In genomic region chr3:38638354-38638753, GRCh38 we compare ENCODE assay signal across 28 cellular contexts. TPM values are rescaled to one million over a fixed set of nuclear protein-coding genes. Genes with fewer than 3 reads are reported as not detected.
"Had no signal": no experiment of that assay in that cellular context is flagged by ENCODE, and none has a peak within 500 bp of the region (broad histone marks: within the 10 kb centered on the region; RNA-seq: fewer than 3 reads in every experiment).

No MANE protein-coding gene starts in this region.

- DNase-seq: dermis blood vessel endothelial cell; effector memory CD8-positive, alpha-beta T cell; kidney glomerular epithelial cell; mesenchymal stem cell; mucosa of descending colon; naive B cell; psoas muscle; small intestine; stimulated activated CD4-positive, alpha-beta T cell treated with anti-CD3 and anti-CD28 coated beads, Interleukin-12 subunit alpha, Interleukin-12 subunit beta, amount 100 ng/mL, for 4 hours; stimulated activated CD4-positive, alpha-beta T cell treated with anti-CD3 and anti-CD28 coated beads, Interleukin-1b, Interleukin-23, amount 100 ng/mL, for 48 hours; stimulated activated CD4-positive, alpha-beta T cell treated with anti-CD3 and anti-CD28 coated beads, Interleukin-4, amount 100 ng/mL, for 1 hour; stimulated activated CD8-positive, alpha-beta memory T cell treated with anti-CD3 and anti-CD28 coated beads, Interleukin-4, amount 100 ng/mL, for 48 hours; stimulated activated naive CD4-positive, alpha-beta T cell; stimulated activated naive CD8-positive, alpha-beta T cell treated with anti-CD3 and anti-CD28 coated beads, Interleukin-15, amount 100 ng/mL, for 72 hours; transverse colon; uterus had no signal

- H3K4me3 Mint-ChIP-seq: central memory CD8-positive, alpha-beta T cell; effector memory CD8-positive, alpha-beta T cell; mesothelial cell of epicardium; naive B cell; natural killer cell treated with Interleukin-12 subunit alpha and Interleukin-12 subunit beta and Interleukin-15 and Interleukin-18, amount 100 ng/mL, for 72 hours; neural crest cell; stimulated activated naive CD8-positive, alpha-beta T cell treated with anti-CD3 and anti-CD28 coated beads, Interleukin-15, amount 100 ng/mL, for 72 hours had no signal

- H3K27ac ChIP-seq: coronary artery, hepatocyte, psoas muscle, right lobe of liver, suprapubic skin, transverse colon, upper lobe of right lung, uterus had no signal

- H3K27me3 Mint-ChIP-seq: stimulated activated naive CD8-positive, alpha-beta T cell treated with anti-CD3 and anti-CD28 coated beads, Interleukin-15, amount 100 ng/mL, for 72 hours had no signal

- ATAC-seq: effector memory CD8-positive, alpha-beta T cell; mucosa of descending colon; natural killer cell treated with Interleukin-12 subunit alpha and Interleukin-12 subunit beta and Interleukin-15 and Interleukin-18, amount 100 ng/mL, for 72 hours; psoas muscle; right lobe of liver; stimulated activated naive CD8-positive, alpha-beta T cell treated with anti-CD3 and anti-CD28 coated beads, Interleukin-15, amount 100 ng/mL, for 72 hours; upper lobe of right lung had no signal

- H3K9me3 ChIP-seq: mucosa of descending colon, psoas muscle, right lobe of liver, suprapubic skin, transverse colon, upper lobe of right lung, uterus had no signal

- H3K4me3 ChIP-seq: coronary artery, hepatocyte, mucosa of descending colon, psoas muscle, right lobe of liver, suprapubic skin, transverse colon, upper lobe of right lung, uterus had no signal

- H3K4me1 ChIP-seq: psoas muscle, right lobe of liver, suprapubic skin, transverse colon, upper lobe of right lung, uterus had no signal

- H3K79me2 ChIP-seq: hepatocyte had no signal

- H3K27ac Mint-ChIP-seq: mesothelial cell of epicardium; naive B cell; natural killer cell treated with Interleukin-12 subunit alpha and Interleukin-12 subunit beta and Interleukin-15 and Interleukin-18, amount 100 ng/mL, for 72 hours had no signal

- H3K9me3 Mint-ChIP-seq: central memory CD8-positive, alpha-beta T cell; effector memory CD8-positive, alpha-beta T cell; mesothelial cell of epicardium; naive B cell; natural killer cell treated with Interleukin-12 subunit alpha and Interleukin-12 subunit beta and Interleukin-15 and Interleukin-18, amount 100 ng/mL, for 72 hours; neural crest cell; stimulated activated naive CD8-positive, alpha-beta T cell treated with anti-CD3 and anti-CD28 coated beads, Interleukin-15, amount 100 ng/mL, for 72 hours had no signal

- H3K36me3 Mint-ChIP-seq: mesothelial cell of epicardium; naive B cell; natural killer cell treated with Interleukin-12 subunit alpha and Interleukin-12 subunit beta and Interleukin-15 and Interleukin-18, amount 100 ng/mL, for 72 hours had no signal

- H3K27me3 ChIP-seq: right lobe of liver, transverse colon, uterus had no signal

- FAIRE-seq: frontal cortex, islet of Langerhans, small intestine had no signal

- H2AFZ ChIP-seq: hepatocyte had no signal

- H3K36me3 ChIP-seq: right lobe of liver, suprapubic skin, transverse colon, upper lobe of right lung, uterus had no signal

- H3K4me2 ChIP-seq: hepatocyte had no signal

- H3K4me1 Mint-ChIP-seq: mesothelial cell of epicardium, naive B cell had no signal

RNA-seq across cellular contexts. Expression of gene SCN5A, which starts 11.1 kb away (rescaled TPM):
- total RNA-seq: osteocyte had no signal
